9 cellular contexts compared by ENCODE assay signal in the genomic region with DNA sequence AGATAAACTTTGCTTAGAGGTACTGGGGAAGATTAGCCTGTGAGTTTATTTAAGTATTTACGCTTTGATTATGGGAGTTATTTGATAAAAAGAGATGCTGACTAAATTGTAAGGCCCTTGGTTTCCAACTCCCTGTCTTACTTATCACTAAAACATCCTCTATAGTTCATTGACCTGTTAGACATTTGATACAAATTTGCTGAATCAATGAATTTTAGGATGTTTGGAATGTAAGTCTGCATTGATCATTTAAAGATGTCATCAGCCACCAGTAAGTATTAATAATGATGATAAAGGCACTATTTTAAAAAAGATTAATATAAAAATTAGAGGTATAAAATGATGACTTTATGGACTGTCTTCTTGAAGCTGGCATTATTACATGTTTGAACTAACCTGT.
"Had no signal": no experiment of that assay in that cellular context is flagged by ENCODE, and none has a peak within 500 bp of the region (broad histone marks: within the 10 kb centered on the region; RNA-seq: fewer than 3 reads in every experiment).

No MANE protein-coding gene starts in this region.

- H3K27ac ChIP-seq: GM23248, KMS-11 had no signal

- H3K4me3 Mint-ChIP-seq: H9 had no signal

- DNase-seq: GM23248, H9, HCEC 1CT, Karpas-422, KBM-7 had no signal

- H2AFZ ChIP-seq: GM23248 had no signal

- H3K4me3 ChIP-seq: GM23248 had no signal

- H3K27ac Mint-ChIP-seq: H9 had no signal

- FAIRE-seq: H1, H54, HTR-8/SVneo had no signal

- H3K9ac ChIP-seq: GM23248, KMS-11 had no signal

- H3K4me2 ChIP-seq: KMS-11 had no signal
